ENCODE assay signal across 8 cellular contexts in the genomic region with DNA sequence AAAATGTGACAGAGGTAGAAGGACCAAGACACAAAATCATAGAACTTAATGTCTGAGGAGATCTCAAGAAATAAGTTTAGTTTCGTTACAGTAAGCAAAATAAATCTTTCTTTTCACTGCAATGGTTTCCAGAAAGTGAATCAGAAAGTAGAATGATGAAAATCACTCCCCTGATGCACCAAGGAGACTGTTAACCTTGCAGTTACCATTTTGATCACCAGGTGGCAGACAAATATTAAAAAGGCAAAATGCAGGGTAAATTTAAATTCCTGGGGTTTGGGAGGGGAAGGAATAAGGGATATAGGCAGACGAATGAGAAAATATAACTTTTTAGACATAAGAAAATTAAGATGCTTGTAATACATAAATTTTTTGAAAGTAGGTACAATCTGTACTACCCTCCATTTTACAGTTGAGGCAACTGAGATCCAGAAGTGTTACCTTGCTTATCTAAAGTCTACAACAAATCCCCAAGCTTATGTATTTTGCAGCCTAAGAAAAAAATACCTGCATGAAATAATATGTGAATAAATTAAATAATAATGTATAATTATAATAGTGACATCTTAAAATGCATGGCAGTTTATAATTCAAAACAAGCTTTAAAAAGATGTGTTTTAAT.
DNase-seq lines count a peak whose midpoint lies in the region; ATAC-seq, FAIRE-seq and TF ChIP-seq lines count a peak whose summit lies in the region.

No MANE protein-coding gene starts in this region.

- ATAC-seq in activated CD8-positive, alpha-beta T cell treated with anti-CD3 and anti-CD28 coated beads for 36 hours = peak; percentile 79
- no peak for ATAC-seq in HG03139 (IDR thresholded peaks at IDR 0.05; ENCODE audit: unreplicated experiment)

- no peaks in the 10 kb centered on the region for H3K27me3 Mint-ChIP-seq in activated CD8-positive, alpha-beta T cell treated with anti-CD3 and anti-CD28 coated beads for 36 hours

- H3K9me3 Mint-ChIP-seq in activated CD8-positive, alpha-beta T cell treated with anti-CD3 and anti-CD28 coated beads for 36 hours = no peaks in the 10 kb centered on the region

- FAIRE-seq in urothelium cell line (lab: Jason Lieb, UNC) = no peak

- POLR2A ChIA-PET in GM10248 (lab: Yijun Ruan, JAX) (no interaction called here), HEK293 (lab: Yijun Ruan, JAX) (no interaction called here)
- POLR2A ChIA-PET in activated CD8-positive, alpha-beta T cell treated with anti-CD3 and anti-CD28 coated beads for 36 hours (lab: Charles Lee) = no interaction called here

- intact Hi-C loops in activated CD8-positive, alpha-beta T cell treated with anti-CD3 and anti-CD28 coated beads for 36 hours (cut with micrococcal nuclease) = loop anchor here (5.0 kb wide), 2 partner anchors 346 to 396 kb away; partner anchors contain the start of gene LHX9

- H3K27ac Mint-ChIP-seq in activated CD8-positive, alpha-beta T cell treated with anti-CD3 and anti-CD28 coated beads for 36 hours = no peak overlapping the region

- DNase-seq in AML-193 (lab: John Stamatoyannopoulos, UW) (peak; percentile 28 to 31), GM10248 (ENCODE audit: extremely low spot score) (peak; percentile 18), MV-4-11 (lab: John Stamatoyannopoulos, UW) (peak; percentile 12), inferior parietal cortex (ENCODE audit: extremely low spot score) (peak; percentile 45), urothelium cell line (ENCODE audit: low spot score) (peak; percentile 25)
- peak; percentile 26 for DNase-seq in activated CD8-positive, alpha-beta T cell treated with anti-CD3 and anti-CD28 coated beads for 36 hours

- H3K4me3 ChIP-seq in HEK293 (ENCODE audit: low read depth, low read length) = no peak overlapping the region

- H3K36me3 Mint-ChIP-seq in activated CD8-positive, alpha-beta T cell treated with anti-CD3 and anti-CD28 coated beads for 36 hours (ENCODE audit: low read depth) = no peaks in the 10 kb centered on the region

- peaks cover 6% of the 10 kb centered on the region for H3K4me1 Mint-ChIP-seq in activated CD8-positive, alpha-beta T cell treated with anti-CD3 and anti-CD28 coated beads for 36 hours (ENCODE audit: low read depth)

- TF ChIP-seq CTCF in GM10248 (IDR thresholded peaks at IDR 0.05; ENCODE audit: control extremely low read depth, extremely low read depth, low read depth, missing control alignments) (peak; percentile 78), HEK293 (tag by site-specific recombination; IDR thresholded peaks at IDR 0.05) (0 out of 2 replicates have a peak, but pooled peaks have one; percentile 17)
- TF ChIP-seq CTCF in activated CD8-positive, alpha-beta T cell treated with anti-CD3 and anti-CD28 coated beads for 36 hours (IDR thresholded peaks at IDR 0.05) = peak; percentile 81

- CTCF ChIA-PET in GM10248 (lab: Yijun Ruan, JAX) (interaction anchor here (0.7 to 2.2 kb wide), 15 partner anchors 8 to 947 kb away, joined by 3 to 19 read pairs (median 4); partner anchors contain the start of gene C1orf53), HEK293 (lab: Yijun Ruan, JAX) (interaction anchor here (0.5 to 2.2 kb wide), 18 partner anchors 8 to 1165 kb away, joined by 3 to 13 read pairs (median 4); no protein-coding TSS in a partner anchor)
- CTCF ChIA-PET in activated CD8-positive, alpha-beta T cell treated with anti-CD3 and anti-CD28 coated beads for 36 hours (lab: Charles Lee) = interaction anchor here (0.5 to 2.2 kb wide), 24 partner anchors 9 to 684 kb away, joined by 3 to 24 read pairs (median 4); partner anchors contain the start of gene LHX9

- H3K9me3 ChIP-seq in HEK293 (ENCODE audit: control insufficient read depth, insufficient read depth, low read depth, low read length) = no peaks in the 10 kb centered on the region

- no peak overlapping the region for H3K4me3 Mint-ChIP-seq in activated CD8-positive, alpha-beta T cell treated with anti-CD3 and anti-CD28 coated beads for 36 hours

- H3K27ac ChIP-seq in HEK293 (ENCODE audit: extremely low read depth, low read depth, low read length) = no peak overlapping the region

- no peaks in the 10 kb centered on the region for H3K4me1 ChIP-seq in HEK293 (ENCODE audit: control insufficient read depth, insufficient read depth, low read length)

- no peaks in the 10 kb centered on the region for H3K36me3 ChIP-seq in HEK293 (ENCODE audit: control insufficient read depth in 2 of 2, insufficient read depth in 1 of 2, low read length in 2 of 2)

TF ChIP-seq in HEK293, 187 proteins besides CTCF, POLR2A, EP300 and RAD21:
- TF ChIP-seq ZNF660 (tag by site-specific recombination; IDR thresholded peaks at IDR 0.05) (0 out of 2 replicates have a peak, but pooled peaks have one; percentile 25), ZNF654 (tag by site-specific recombination; IDR thresholded peaks at IDR 0.05; ENCODE audit: low read depth) (peak; percentile 56), ZXDB (tag by site-specific recombination; IDR thresholded peaks at IDR 0.05) (no peak), ZNF645 (tag by site-specific recombination; IDR thresholded peaks at IDR 0.05) (no peak), PRDM1 (tag by site-specific recombination; IDR thresholded peaks at IDR 0.05) (peak; percentile 82)

Comparison
In these comparisons a context has a peak if more than half of its experiments do, and no peak if none do; other contexts are left out.
1. CTCF ChIP-seq: peak in every context shown above with its lines; median percentile 81 in activated CD8-positive, alpha-beta T cell treated with anti-CD3 and anti-CD28 coated beads for 36 hours; 78 in GM10248; 17 in HEK293.